In the genomic region with DNA sequence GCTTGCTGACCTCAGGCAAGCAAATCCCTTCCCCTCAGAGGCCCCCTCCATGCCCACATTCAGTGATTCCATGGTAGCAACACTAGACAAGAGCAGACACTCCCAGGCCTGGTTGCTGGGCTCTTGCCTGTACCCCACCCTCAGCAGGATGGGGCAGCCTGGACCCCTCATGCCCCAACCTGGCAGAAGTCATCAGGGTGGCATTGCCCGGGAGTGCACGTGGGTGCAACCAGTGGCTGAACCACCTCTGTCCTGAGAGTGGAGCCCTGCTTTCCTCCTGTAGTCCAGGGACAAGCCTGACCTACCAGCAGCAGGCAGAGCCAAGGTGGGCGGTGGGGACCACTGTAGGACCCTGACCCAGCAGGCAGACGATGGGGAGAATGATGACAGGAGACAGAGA, we compare ENCODE assay signal across 21 cellular contexts.
DNase-seq lines count a peak whose midpoint lies in the region; ATAC-seq, FAIRE-seq and TF ChIP-seq lines count a peak whose summit lies in the region.
"Had no signal": no experiment of that assay in that cellular context is flagged by ENCODE, and none has a peak within 500 bp of the region (broad histone marks: within the 10 kb centered on the region; RNA-seq: fewer than 3 reads in every experiment).

No MANE protein-coding gene starts in this region.

- H4K20me1 ChIP-seq in osteoblast (ENCODE audit: insufficient read depth, low read length) = no peaks in the 10 kb centered on the region

- H3K4me2 ChIP-seq in osteoblast (ENCODE audit: insufficient read depth, low read length) = no peak overlapping the region

- no peak overlapping the region for H2AFZ ChIP-seq in osteoblast (ENCODE audit: low read length)
- H2AFZ ChIP-seq: GM23248 had no signal

- intact Hi-C loops in kidney (cut with DNase I) (no loop called here), aorta (cut with DNase I) (no loop called here)

- no peaks in the 10 kb centered on the region for H3K36me3 ChIP-seq in kidney (ENCODE audit: control insufficient read depth in 1 of 2, insufficient read depth in 2 of 2, low read length in 2 of 2)
- no peaks in the 10 kb centered on the region for H3K36me3 ChIP-seq in osteoblast (ENCODE audit: insufficient read depth, low read length)
- no peaks in the 10 kb centered on the region for H3K36me3 ChIP-seq in aorta (ENCODE audit: control insufficient read depth in 1 of 2, insufficient read depth in 2 of 2, low read length in 1 of 2)
- H3K36me3 ChIP-seq: BE2C had no signal

- ATAC-seq in T-helper 17 cell = no peak
- ATAC-seq in aorta (ENCODE audit: low FRiP score) = peak; percentile 28
- ATAC-seq in HG02852 (IDR thresholded peaks at IDR 0.05; ENCODE audit: unreplicated experiment) = no peak
- ATAC-seq: K562 had no signal

- no peaks in the 10 kb centered on the region for H3K79me2 ChIP-seq in osteoblast (ENCODE audit: insufficient read depth, low read length)

- H3K9me3 ChIP-seq in T-helper 17 cell (ENCODE audit: control insufficient read depth, low read length, poor library complexity, severe bottlenecking) = no peaks in the 10 kb centered on the region
- no peaks in the 10 kb centered on the region for H3K9me3 ChIP-seq in kidney (ENCODE audit: control insufficient read depth in 1 of 2, low read length in 2 of 2)
- no peaks in the 10 kb centered on the region for H3K9me3 ChIP-seq in osteoblast (ENCODE audit: low read depth, low read length)
- no peaks in the 10 kb centered on the region for H3K9me3 ChIP-seq in aorta (ENCODE audit: control insufficient read depth, low read length)
- H3K9me3 ChIP-seq: BE2C, Caco-2 had no signal

- no peak for DNase-seq in T-helper 17 cell
- peak; percentile 44 for DNase-seq in kidney
- peak; percentile 45 for DNase-seq in osteoblast (ENCODE audit: insufficient read length, low spot score, missing footprints)
- DNase-seq in aorta = no peak
- no peak for DNase-seq in NCI-H187 treated with DMSO at 0.1 percent for 48 hours (lab: John Stamatoyannopoulos, UW)
- DNase-seq in germinal center (ENCODE audit: low spot score) = no peak
- DNase-seq: ACHN; BE2C; C1 segment of cervical spinal cord; Caco-2; CD4-positive, alpha-beta T cell; DMS153; DMS79; GDM1; GM23248; HCEC 1CT had no signal

- H3K27ac Mint-ChIP-seq in T-helper 17 cell = peak overlapping the region; percentile 70
- H3K27ac Mint-ChIP-seq: CD4-positive, alpha-beta T cell had no signal

- H3K27me3 ChIP-seq in osteoblast (ENCODE audit: insufficient read depth, low read length) = no peaks in the 10 kb centered on the region
- H3K27me3 ChIP-seq in aorta (ENCODE audit: control insufficient read depth in 1 of 2, insufficient read depth in 2 of 2, low read length in 1 of 2) = no peaks in the 10 kb centered on the region
- H3K27me3 ChIP-seq: BE2C had no signal

- FAIRE-seq in kidney (lab: Jason Lieb, UNC) = no peak
- FAIRE-seq: A204.1, D721Med, K562 had no signal

- H3K27ac ChIP-seq in kidney (ENCODE audit: low read depth in 2 of 2, low read length in 2 of 2) (no peak overlapping the region), osteoblast (ENCODE audit: low read depth, low read length) (no peak overlapping the region), aorta (ENCODE audit: low read depth in 1 of 2, low read length in 2 of 2) (no peak overlapping the region)
- H3K27ac ChIP-seq: GM23248, HL-60 had no signal

- peaks cover 8% of the 10 kb centered on the region for H3K4me1 Mint-ChIP-seq in T-helper 17 cell

- no peak overlapping the region for H3K9ac ChIP-seq in kidney (ENCODE audit: low read length in 2 of 2)
- H3K9ac ChIP-seq: GM23248 had no signal

- H3K4me1 ChIP-seq in kidney (ENCODE audit: control insufficient read depth in 1 of 2, insufficient read depth in 1 of 2, low read depth in 1 of 2, low read length in 2 of 2) = no peaks in the 10 kb centered on the region
- H3K4me1 ChIP-seq in osteoblast (ENCODE audit: insufficient read depth, low read length) = peaks cover 16% of the 10 kb centered on the region
- no peaks in the 10 kb centered on the region for H3K4me1 ChIP-seq in aorta (ENCODE audit: control insufficient read depth in 1 of 2, insufficient read depth in 2 of 2, low read length in 2 of 2)
- H3K4me1 ChIP-seq: Caco-2 had no signal

- peaks cover 2% of the 10 kb centered on the region for H3K36me3 Mint-ChIP-seq in T-helper 17 cell (ENCODE audit: low read depth)

- H3K4me3 Mint-ChIP-seq in T-helper 17 cell = no peak overlapping the region
- H3K4me3 Mint-ChIP-seq: CD4-positive, alpha-beta T cell had no signal

- peaks cover 17% of the 10 kb centered on the region for H3K27me3 Mint-ChIP-seq in T-helper 17 cell
- H3K27me3 Mint-ChIP-seq: CD4-positive, alpha-beta T cell had no signal

- TF ChIP-seq CTCF in kidney (IDR thresholded peaks at IDR 0.05; ENCODE audit: borderline replicate concordance, extremely low read depth, insufficient read depth) (no peak), osteoblast (IDR thresholded peaks at IDR 0.05; ENCODE audit: extremely low read depth, low read depth, low read length) (no peak)

- H3K4me3 ChIP-seq in kidney (ENCODE audit: low read length in 2 of 2) (no peak overlapping the region), osteoblast (ENCODE audit: insufficient read depth, low read length) (no peak overlapping the region), aorta (ENCODE audit: low read length in 2 of 2) (no peak overlapping the region)
- H3K4me3 ChIP-seq: GM23248, K562 had no signal

- 92 to 96% methylated on average over 4 of the region's 4 CpGs for WGBS in aorta, 2 donors

Comparison
In these comparisons a context has a peak if more than half of its experiments do, and no peak if none do; other contexts are left out.
1. DNase-seq: peak in kidney (single experiment) and osteoblast (single experiment); none in T-helper 17 cell (0 of 3), aorta (0 of 2), NCI-H187 treated with DMSO at 0.1 percent for 48 hours (single experiment) and germinal center (single experiment).